24 cellular contexts compared by ENCODE assay signal in the genomic region with DNA sequence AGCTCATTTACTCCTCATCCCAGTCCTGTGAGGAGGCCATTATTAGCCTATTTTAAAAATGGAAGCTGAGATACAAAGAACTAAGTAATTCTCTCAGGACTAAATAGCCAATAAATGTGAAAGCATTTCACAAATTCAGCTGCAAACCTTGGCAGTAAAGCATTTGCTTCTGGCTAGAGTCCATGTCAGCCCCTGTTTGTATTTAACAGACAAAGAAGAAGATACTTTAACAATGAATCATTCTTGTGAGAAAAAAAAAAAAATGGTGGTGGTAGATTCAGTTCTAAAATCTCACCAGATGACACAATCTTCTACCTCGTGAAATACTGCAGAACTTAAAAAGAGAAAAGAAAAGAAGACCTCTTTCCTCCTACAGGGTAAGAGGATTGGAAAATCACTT.
DNase-seq lines count a peak whose midpoint lies in the region; ATAC-seq and TF ChIP-seq lines count a peak whose summit lies in the region.
"Had no signal": no experiment of that assay in that cellular context is flagged by ENCODE, and none has a peak within 500 bp of the region (broad histone marks: within the 10 kb centered on the region; RNA-seq: fewer than 3 reads in every experiment).

No MANE protein-coding gene starts in this region.

- H3K4me3 ChIP-seq in fibroblast of the aortic adventitia (ENCODE audit: low read depth, low read length) (no peak overlapping the region), neural progenitor cell (no peak overlapping the region)
- H3K4me3 ChIP-seq: psoas muscle, SJSA1, transverse colon had no signal

- no peak overlapping the region for H3K4me2 ChIP-seq in neural progenitor cell

- no peak overlapping the region for H3K27ac Mint-ChIP-seq in neural progenitor cell
- H3K27ac Mint-ChIP-seq: activated CD4-positive, alpha-beta T cell treated with anti-CD3 and anti-CD28 coated beads, Interleukin-2, amount 10 ng/mL, durations not matched to agents 7 days and 5 days; CD4-positive, alpha-beta T cell; H9; naive thymus-derived CD8-positive, alpha-beta T cell; stimulated activated naive B cell treated with anti-CD40 and anti-IgM and Interleukin-4, amounts not matched to agents 10 μg/mL and 1 μg/mL and 100 μg/mL, for 72 hours had no signal

- ATAC-seq in HG02938 (IDR thresholded peaks at IDR 0.05; ENCODE audit: unreplicated experiment) (no peak), GM21381 (IDR thresholded peaks at IDR 0.05; ENCODE audit: unreplicated experiment) (no peak), GM18907 (IDR thresholded peaks at IDR 0.05; ENCODE audit: unreplicated experiment) (no peak)
- ATAC-seq: naive thymus-derived CD8-positive, alpha-beta T cell; psoas muscle; stimulated activated naive B cell treated with anti-CD40 and anti-IgM and Interleukin-4, amounts not matched to agents 10 μg/mL and 1 μg/mL and 100 μg/mL, for 72 hours had no signal

- H3K4me1 ChIP-seq in neural progenitor cell: no peaks in the 10 kb centered on the region
- H3K4me1 ChIP-seq: psoas muscle, SJSA1, transverse colon had no signal

- no peak overlapping the region for H3K4me3 Mint-ChIP-seq in neural progenitor cell
- H3K4me3 Mint-ChIP-seq: activated CD4-positive, alpha-beta T cell treated with anti-CD3 and anti-CD28 coated beads, Interleukin-2, amount 10 ng/mL, durations not matched to agents 7 days and 5 days; brain; CD4-positive, alpha-beta T cell; H9; naive thymus-derived CD8-positive, alpha-beta T cell; stimulated activated naive B cell treated with anti-CD40 and anti-IgM and Interleukin-4, amounts not matched to agents 10 μg/mL and 1 μg/mL and 100 μg/mL, for 72 hours had no signal

- TF ChIP-seq CTCF in fibroblast of the aortic adventitia (IDR thresholded peaks at IDR 0.05; ENCODE audit: insufficient read depth, low read length) (no peak), neural progenitor cell (IDR thresholded peaks at IDR 0.05) (no peak)

- H3K36me3 ChIP-seq in neural progenitor cell: no peaks in the 10 kb centered on the region
- H3K36me3 ChIP-seq: SJSA1, transverse colon had no signal

- peak; percentile 14 for DNase-seq in Caki2 (ENCODE audit: low read depth)
- peak; percentile 74 for DNase-seq in amniotic epithelial cell (ENCODE audit: low read depth)
- peak; percentile 49 for DNase-seq in fibroblast of the aortic adventitia (ENCODE audit: low read depth)
- DNase-seq in neural progenitor cell (ENCODE audit: low spot score): no peak
- no peak for DNase-seq in NCI-H187 (lab: John Stamatoyannopoulos, UW)
- DNase-seq: activated CD4-positive, alpha-beta T cell treated with anti-CD3 and anti-CD28 coated beads, Interleukin-2, amount 10 ng/mL, durations not matched to agents 7 days and 5 days; activated naive CD4-positive, alpha-beta T cell treated with Interleukin-2 at 50 U/mL for 16 hours; CD4-positive, alpha-beta T cell; DMS79; H9; KBM-7; naive thymus-derived CD8-positive, alpha-beta T cell; NCI-H1048; NCI-H2107; NCI-H69; OCI-M1; psoas muscle; stimulated activated naive B cell treated with anti-CD40 and anti-IgM and Interleukin-4, amounts not matched to agents 10 μg/mL and 1 μg/mL and 100 μg/mL, for 72 hours; transverse colon had no signal

- peak overlapping the region; percentile 39 for H2AFZ ChIP-seq in neural progenitor cell (replicated peaks)

- no peaks in the 10 kb centered on the region for H3K9me3 ChIP-seq in neural progenitor cell (ENCODE audit: low read depth)
- H3K9me3 ChIP-seq: psoas muscle, SJSA1, transverse colon had no signal

- in situ Hi-C loops in Caki2 (cut with HindIII; ENCODE audit: low pct_unique_long_range_greater_than_20kb, low sequenced_read_pairs): no loop called here

- no peaks in the 10 kb centered on the region for H3K4me1 Mint-ChIP-seq in neural progenitor cell
- H3K4me1 Mint-ChIP-seq: activated CD4-positive, alpha-beta T cell treated with anti-CD3 and anti-CD28 coated beads, Interleukin-2, amount 10 ng/mL, durations not matched to agents 7 days and 5 days; brain; naive thymus-derived CD8-positive, alpha-beta T cell; stimulated activated naive B cell treated with anti-CD40 and anti-IgM and Interleukin-4, amounts not matched to agents 10 μg/mL and 1 μg/mL and 100 μg/mL, for 72 hours had no signal

- no peak overlapping the region for H3K9ac ChIP-seq in neural progenitor cell

- H3F3A ChIP-seq in neural progenitor cell (ENCODE audit: low read depth): no peaks in the 10 kb centered on the region

- H3K79me2 ChIP-seq in neural progenitor cell (ENCODE audit: low read depth): no peaks in the 10 kb centered on the region

- no peaks in the 10 kb centered on the region for H3K27me3 Mint-ChIP-seq in neural progenitor cell (ENCODE audit: insufficient read depth, low read depth)
- H3K27me3 Mint-ChIP-seq: activated CD4-positive, alpha-beta T cell treated with anti-CD3 and anti-CD28 coated beads, Interleukin-2, amount 10 ng/mL, durations not matched to agents 7 days and 5 days; brain; CD4-positive, alpha-beta T cell; naive thymus-derived CD8-positive, alpha-beta T cell; stimulated activated naive B cell treated with anti-CD40 and anti-IgM and Interleukin-4, amounts not matched to agents 10 μg/mL and 1 μg/mL and 100 μg/mL, for 72 hours had no signal

- H4K20me1 ChIP-seq in neural progenitor cell (ENCODE audit: low read depth): no peaks in the 10 kb centered on the region

- no peak overlapping the region for H3K27ac ChIP-seq in neural progenitor cell
- H3K27ac ChIP-seq: psoas muscle, SJSA1, transverse colon had no signal

- no peaks in the 10 kb centered on the region for H3K36me3 Mint-ChIP-seq in neural progenitor cell
- H3K36me3 Mint-ChIP-seq: brain; naive thymus-derived CD8-positive, alpha-beta T cell; stimulated activated naive B cell treated with anti-CD40 and anti-IgM and Interleukin-4, amounts not matched to agents 10 μg/mL and 1 μg/mL and 100 μg/mL, for 72 hours had no signal

- no peaks in the 10 kb centered on the region for H3K27me3 ChIP-seq in neural progenitor cell
- H3K27me3 ChIP-seq: SJSA1, transverse colon had no signal

- H3K9me3 Mint-ChIP-seq in neural progenitor cell: no peaks in the 10 kb centered on the region
- H3K9me3 Mint-ChIP-seq: activated CD4-positive, alpha-beta T cell treated with anti-CD3 and anti-CD28 coated beads, Interleukin-2, amount 10 ng/mL, durations not matched to agents 7 days and 5 days; H9 had no signal

Comparison
In these comparisons a context has a peak if more than half of its experiments do, and no peak if none do; other contexts are left out.
1. DNase-seq: peak in Caki2 (single experiment), amniotic epithelial cell (single experiment) and fibroblast of the aortic adventitia (single experiment); none in neural progenitor cell (single experiment) and NCI-H187 (0 of 2).